In the genomic region with DNA sequence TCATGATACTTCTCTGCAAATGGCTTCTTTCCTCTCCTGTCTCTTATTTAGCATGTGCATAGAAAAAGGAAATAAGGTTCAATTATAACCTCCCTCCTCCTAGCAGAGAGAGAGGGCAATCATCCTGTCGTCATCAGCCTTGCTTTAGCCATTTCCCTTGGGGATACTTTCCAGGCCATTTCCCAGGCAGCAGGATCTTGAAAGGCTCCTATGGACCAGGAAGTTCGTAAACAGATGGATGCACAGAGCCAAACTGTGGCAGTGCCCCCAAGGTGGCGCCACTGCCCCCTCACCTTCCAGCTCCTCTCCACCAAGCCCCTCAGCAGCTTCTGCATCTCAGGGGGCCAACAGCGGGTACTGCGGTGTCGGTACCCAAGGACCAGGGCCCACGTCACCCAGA, we compare ENCODE assay signal across 10 cellular contexts.
DNase-seq lines count a peak whose midpoint lies in the region; ATAC-seq and TF ChIP-seq lines count a peak whose summit lies in the region.
"Had no signal": no experiment of that assay in that cellular context is flagged by ENCODE, and none has a peak within 500 bp of the region (broad histone marks: within the 10 kb centered on the region; RNA-seq: fewer than 3 reads in every experiment).

No MANE protein-coding gene starts in this region.

- peak; percentile 27 for DNase-seq in NT2/D1 (ENCODE audit: low read depth, low spot score)
- DNase-seq in foreskin keratinocyte, result no peak
- no peak for DNase-seq in dedifferentiated amniotic fluid mesenchymal stem cell (ENCODE audit: extremely low spot score)
- no peak for DNase-seq in stimulated activated CD4-positive, alpha-beta T cell treated with anti-CD3 and anti-CD28 coated beads, Interleukin-4, amount 100 ng/mL, for 24 hours
- DNase-seq in stimulated activated CD4-positive, alpha-beta T cell treated with anti-CD3 and anti-CD28 coated beads, Interleukin-12 subunit alpha, Interleukin-12 subunit beta, amount 100 ng/mL, for 4 hours, result no peak
- DNase-seq: right lobe of liver, T-cell had no signal

- TF ChIP-seq CTCF in 22Rv1 (IDR thresholded peaks at IDR 0.05) (peak; percentile 62), GM12874 (IDR thresholded peaks at IDR 0.05; ENCODE audit: insufficient read depth, low read depth, low read length) (peak; percentile 30; the same call in 1 of the 2 replicates), foreskin keratinocyte (conservative IDR thresholded peaks at IDR 0.05) (peak; percentile 20)

- no peaks in the 10 kb centered on the region for H3K36me3 ChIP-seq in NT2/D1 (ENCODE audit: insufficient read depth, insufficient read length, low read length)
- H3K36me3 ChIP-seq: right lobe of liver had no signal

- ATAC-seq in foreskin keratinocyte (no peak), HG02642 (IDR thresholded peaks at IDR 0.05; ENCODE audit: poor library complexity, unreplicated experiment) (no peak)
- ATAC-seq: T-cell had no signal

- no peak overlapping the region for H3K9ac ChIP-seq in NT2/D1 (ENCODE audit: insufficient read length, low read depth)

- no peak overlapping the region for H3K27ac ChIP-seq in 22Rv1
- no peak overlapping the region for H3K27ac ChIP-seq in foreskin keratinocyte
- H3K27ac ChIP-seq: right lobe of liver had no signal

- no peaks in the 10 kb centered on the region for H3K4me1 ChIP-seq in NT2/D1 (ENCODE audit: insufficient read depth, insufficient read length)
- H3K4me1 ChIP-seq in foreskin keratinocyte, result no peaks in the 10 kb centered on the region
- H3K4me1 ChIP-seq: right lobe of liver had no signal

- H3K27me3 ChIP-seq in NT2/D1 (ENCODE audit: insufficient read depth, insufficient read length) (no peaks in the 10 kb centered on the region), foreskin keratinocyte (no peaks in the 10 kb centered on the region)
- H3K27me3 ChIP-seq: right lobe of liver had no signal

- H3K4me3 ChIP-seq in NT2/D1 (ENCODE audit: insufficient read length, low read depth), result no peak overlapping the region
- H3K4me3 ChIP-seq: right lobe of liver had no signal

- H3K9me3 ChIP-seq in NT2/D1 (ENCODE audit: insufficient read depth, low read length), result no peaks in the 10 kb centered on the region
- H3K9me3 ChIP-seq: right lobe of liver had no signal
